ENCODE assay signal across 10 cellular contexts in genomic region chr2:70557171-70557838, GRCh38.
DNase-seq lines count a peak whose midpoint lies in the region; ATAC-seq and TF ChIP-seq lines count a peak whose summit lies in the region.
"Had no signal": no experiment of that assay in that cellular context is flagged by ENCODE, and none has a peak within 500 bp of the region (broad histone marks: within the 10 kb centered on the region; RNA-seq: fewer than 3 reads in every experiment).

No MANE protein-coding gene starts in this region.

- H4K20me1 ChIP-seq in BLaER1 treated with 17β-estradiol and CSF1 and Interleukin-3, amounts not matched to agents 10 nM and 100 nM: peaks cover 0 to 12% (median 3%) of the 10 kb centered on the region in 11 experiments; a peak in 8 of 22 replicates

- TF ChIP-seq CTCF in VCaP (conservative IDR thresholded peaks at IDR 0.05): no peak

- H3K4me3 ChIP-seq in BLaER1 treated with 17β-estradiol and CSF1 and Interleukin-3, amounts not matched to agents 10 nM and 100 nM: no peak overlapping the region

- ATAC-seq in HG03039 (IDR thresholded peaks at IDR 0.05; ENCODE audit: unreplicated experiment) (no peak), HG02759 (IDR thresholded peaks at IDR 0.05; ENCODE audit: unreplicated experiment) (no peak)

- H3K9me3 ChIP-seq in BLaER1 treated with 17β-estradiol and CSF1 and Interleukin-3, amounts not matched to agents 10 nM and 100 nM (replicated peaks in 1 of 11): peaks cover 0 to 7% (median 0%) of the 10 kb centered on the region in 11 experiments; a peak in 2 of 22 replicates

- no peak overlapping the region; a peak in 1 of 22 replicates for H3K27ac ChIP-seq in BLaER1 treated with 17β-estradiol and CSF1 and Interleukin-3, amounts not matched to agents 10 nM and 100 nM
- H3K27ac ChIP-seq in VCaP (peak overlapping the region; percentile 69), layer of hippocampus (ENCODE audit: low read depth, low read length) (peak overlapping the region; percentile 80)

- DNase-seq in NCI-H187 treated with DMSO at 0.1 percent for 48 hours (lab: John Stamatoyannopoulos, UW) (peak; percentile 87), NCI-H226 (no peak)
- no peak for DNase-seq in stimulated activated CD4-positive, alpha-beta T cell treated with anti-CD3 and anti-CD28 coated beads, Interleukin-4, amount 100 ng/mL, for 1 hour
- DNase-seq: activated CD4-positive, alpha-beta T cell treated with anti-CD3 and anti-CD28 coated beads, Interleukin-2, amount 10 ng/mL, durations not matched to agents 7 days and 5 days; activated naive CD8-positive, alpha-beta T cell treated with anti-CD3 and anti-CD28 coated beads, Interleukin-2, amount 10 ng/mL, durations not matched to agents 7 days and 5 days had no signal

- H3K27me3 ChIP-seq in BLaER1 treated with 17β-estradiol and CSF1 and Interleukin-3, amounts not matched to agents 10 nM and 100 nM: peaks cover 13 to 31% (median 29%) of the 10 kb centered on the region in 11 experiments
- H3K27me3 ChIP-seq in layer of hippocampus (ENCODE audit: control insufficient read depth, insufficient read depth, low read length): peaks cover 2% of the 10 kb centered on the region

- no peaks in the 10 kb centered on the region for H3K36me3 ChIP-seq in BLaER1 treated with 17β-estradiol and CSF1 and Interleukin-3, amounts not matched to agents 10 nM and 100 nM

- H3K9ac ChIP-seq in BLaER1 treated with 17β-estradiol and CSF1 and Interleukin-3, amounts not matched to agents 10 nM and 100 nM: peak overlapping the region in 1 of 11 experiments; percentile 21; a peak in 2 of 22 replicates

- peak overlapping the region; percentile 32 to 77 (median 57) for H3K4me2 ChIP-seq in BLaER1 treated with 17β-estradiol and CSF1 and Interleukin-3, amounts not matched to agents 10 nM and 100 nM

- peaks cover 41 to 50% (median 47%) of the 10 kb centered on the region in 10 experiments for H3K4me1 ChIP-seq in BLaER1 treated with 17β-estradiol and CSF1 and Interleukin-3, amounts not matched to agents 10 nM and 100 nM

Comparison
In these comparisons a context has a peak if more than half of its experiments do, and no peak if none do; other contexts are left out.
1. H3K27ac ChIP-seq: peak in VCaP (single experiment) and layer of hippocampus (single experiment); none in BLaER1 treated with 17β-estradiol and CSF1 and Interleukin-3, amounts not matched to agents 10 nM and 100 nM (0 of 11).